In the genomic region with DNA sequence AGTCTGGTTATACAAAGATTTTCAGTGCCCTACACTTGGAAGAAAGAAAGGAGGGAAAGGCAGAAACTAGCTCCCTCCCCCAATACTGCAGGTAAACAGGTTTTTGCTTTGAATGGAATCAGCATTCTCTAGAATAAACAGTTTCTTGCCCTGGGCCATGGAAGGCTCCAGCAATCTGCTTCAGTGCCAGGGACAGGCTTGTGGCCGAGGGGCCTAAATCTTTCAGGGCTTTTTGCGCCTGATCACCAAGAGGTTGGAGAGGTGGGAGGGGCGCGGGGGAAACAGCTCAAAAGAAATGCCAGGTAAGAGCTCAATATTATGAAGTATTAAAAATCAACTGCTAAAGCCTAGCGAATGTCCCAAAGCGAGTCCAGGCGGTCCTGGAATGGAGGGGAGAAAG, we compare ENCODE assay signal across 18 cellular contexts. TPM values are rescaled to one million over a fixed set of nuclear protein-coding genes. Genes with fewer than 3 reads are reported as not detected.
"Had no signal": no experiment of that assay in that cellular context is flagged by ENCODE, and none has a peak within 500 bp of the region (broad histone marks: within the 10 kb centered on the region; RNA-seq: fewer than 3 reads in every experiment).

No MANE protein-coding gene starts in this region.

- H3K36me3 Mint-ChIP-seq: stimulated activated memory B cell treated with anti-CD40 and anti-IgM and Interleukin-4, amounts not matched to agents 10 μg/mL and 1 μg/mL and 100 μg/mL, for 72 hours had no signal

- H3K9me3 ChIP-seq: adrenal gland, colonic mucosa, tibial nerve had no signal

- H3K36me3 ChIP-seq: adrenal gland, colonic mucosa, tibial nerve had no signal

- ATAC-seq: activated T-helper 17 cell treated with anti-CD3 and anti-CD28 coated beads, Interleukin-2, amount 50 U/mL, for 72 hours; stimulated activated memory B cell treated with anti-CD40 and anti-IgM and Interleukin-4, amounts not matched to agents 10 μg/mL and 1 μg/mL and 100 μg/mL, for 72 hours had no signal

- H2AFZ ChIP-seq: parathyroid adenoma had no signal

- H3K27ac ChIP-seq: adrenal gland, colonic mucosa, parathyroid adenoma, tibial nerve, VCaP had no signal

- H3K27ac Mint-ChIP-seq: activated T-helper 17 cell treated with anti-CD3 and anti-CD28 coated beads, Interleukin-2, amount 50 U/mL, for 72 hours; stimulated activated memory B cell treated with anti-CD40 and anti-IgM and Interleukin-4, amounts not matched to agents 10 μg/mL and 1 μg/mL and 100 μg/mL, for 72 hours had no signal

- DNase-seq: activated CD4-positive, alpha-beta T cell treated with anti-CD3 and anti-CD28 coated beads for 48 hours; activated naive CD4-positive, alpha-beta T cell treated with anti-CD3 and anti-CD28 coated beads, Interleukin-2, amount 50 U/mL, for 16 hours; activated T-cell treated with anti-CD3 and anti-CD28 coated beads for 4 hours; adrenal gland; caudate nucleus; colonic mucosa; effector memory CD4-positive, alpha-beta T cell; hypothalamus; midbrain; small intestine; T-helper 9 cell had no signal

- H3K9ac ChIP-seq: parathyroid adenoma had no signal

- H3K4me3 Mint-ChIP-seq: activated T-helper 17 cell treated with anti-CD3 and anti-CD28 coated beads, Interleukin-2, amount 50 U/mL, for 72 hours; stimulated activated memory B cell treated with anti-CD40 and anti-IgM and Interleukin-4, amounts not matched to agents 10 μg/mL and 1 μg/mL and 100 μg/mL, for 72 hours had no signal

- FAIRE-seq: small intestine had no signal

- H3K4me1 Mint-ChIP-seq: activated T-helper 17 cell treated with anti-CD3 and anti-CD28 coated beads, Interleukin-2, amount 50 U/mL, for 72 hours; stimulated activated memory B cell treated with anti-CD40 and anti-IgM and Interleukin-4, amounts not matched to agents 10 μg/mL and 1 μg/mL and 100 μg/mL, for 72 hours had no signal

- H3K4me1 ChIP-seq: adrenal gland, colonic mucosa, parathyroid adenoma, tibial nerve had no signal

- H3K79me2 ChIP-seq: parathyroid adenoma had no signal

- H3K9me3 Mint-ChIP-seq: activated T-helper 17 cell treated with anti-CD3 and anti-CD28 coated beads, Interleukin-2, amount 50 U/mL, for 72 hours had no signal

- H3K4me3 ChIP-seq: adrenal gland, colonic mucosa, tibial nerve had no signal

RNA-seq across cellular contexts. Expression of a gene that starts 23.8 kb away (rescaled TPM):
- total RNA-seq: activated CD8-positive, alpha-beta memory T cell treated with anti-CD3 and anti-CD28 coated beads for 36 hours; activated T-helper 17 cell treated with anti-CD3 and anti-CD28 coated beads, Interleukin-2, amount 50 U/mL, for 72 hours; colonic mucosa; SK-MEL-5 had no signal
- polyA plus RNA-seq: small intestine had no signal
